18 cellular contexts compared by ENCODE assay signal in the genomic region with DNA sequence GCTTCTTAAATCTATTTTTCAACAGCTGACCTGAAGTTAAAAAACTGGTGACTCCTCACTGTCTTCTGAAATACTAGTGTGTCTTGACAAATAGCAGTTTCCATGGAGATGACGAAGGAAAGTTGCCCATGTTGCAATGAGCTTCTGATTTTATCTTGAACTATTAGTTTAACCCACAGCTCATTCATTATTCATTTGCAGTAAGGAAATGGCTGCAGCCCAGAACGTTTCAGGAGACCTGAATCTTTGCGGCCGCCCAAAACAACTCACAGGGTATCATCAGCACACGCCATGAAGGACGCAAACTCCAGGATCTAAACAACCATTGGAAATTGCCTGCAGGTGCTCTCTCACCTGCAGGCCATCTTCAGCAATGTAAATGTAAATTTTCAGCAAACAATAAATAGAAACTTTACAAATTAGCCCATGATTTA.
DNase-seq lines count a peak whose midpoint lies in the region; ATAC-seq and TF ChIP-seq lines count a peak whose summit lies in the region.
"Had no signal": no experiment of that assay in that cellular context is flagged by ENCODE, and none has a peak within 500 bp of the region (broad histone marks: within the 10 kb centered on the region; RNA-seq: fewer than 3 reads in every experiment).

No MANE protein-coding gene starts in this region.

- DNase-seq in MCF 10A (ENCODE audit: unreplicated experiment) (peak; percentile 86), breast epithelium (ENCODE audit: low spot score in 2 of 2) (no peak), WTC11 (ENCODE audit: low spot score) (no peak), fibroblast of pulmonary artery (ENCODE audit: low read depth) (peak; percentile 93), type B pancreatic cell (ENCODE audit: extremely low spot score, unreplicated experiment) (no peak), anterior cingulate cortex (lab: John Stamatoyannopoulos, UW) (no peak), NCI-H1092 treated with DMSO at 0.1 percent for 48 hours (lab: John Stamatoyannopoulos, UW) (no peak)
- DNase-seq in activated CD4-positive, CD25-positive, alpha-beta regulatory T cell treated with anti-CD3 and anti-CD28 coated beads, Interleukin-2, amount 50 U/mL, for 72 hours, result no peak
- DNase-seq: activated gamma-delta T cell; effector CD4-positive, alpha-beta T cell; foreskin melanocyte; NCI-H1105 treated with DMSO at 0.1 percent for 48 hours; NCI-H524; nephron progenitor cell; stimulated activated naive CD8-positive, alpha-beta T cell treated with anti-CD3 and anti-CD28 coated beads, Interleukin-15, Interleukin-2, amounts not matched to agents 100 U/mL and 50 U/mL, for 24 hours; WERI-Rb-1 had no signal

- no peaks in the 10 kb centered on the region for H3K4me1 ChIP-seq in breast epithelium

- H3K27ac Mint-ChIP-seq in MCF 10A (ENCODE audit: low read depth, unreplicated experiment) (peak overlapping the region; percentile 95), WTC11 (peak overlapping the region; percentile 93), type B pancreatic cell (peak overlapping the region; percentile 4)
- H3K27ac Mint-ChIP-seq: IgD-negative memory B cell, nephron progenitor cell had no signal

- no peaks in the 10 kb centered on the region for H3K9me3 ChIP-seq in breast epithelium
- H3K9me3 ChIP-seq: vagina had no signal

- CTCF ChIA-PET in MCF 10A (lab: Yijun Ruan, JAX) (interaction anchor here (0.8 to 2.0 kb wide), 5 partner anchors 9 to 294 kb away, joined by 3 to 8 read pairs (median 5); no protein-coding TSS in a partner anchor), WTC11 (lab: Charles Lee) (interaction anchor here (1.0 to 1.1 kb wide), 2 partner anchors 284 to 294 kb away, joined by 3 to 4 read pairs; no protein-coding TSS in a partner anchor)

- H3K27me3 ChIP-seq in breast epithelium, result no peaks in the 10 kb centered on the region
- H3K27me3 ChIP-seq: vagina had no signal

- H3K4me3 ChIP-seq in breast epithelium (no peak overlapping the region), fibroblast of pulmonary artery (replicated peaks; ENCODE audit: low read depth, low read length) (no peak overlapping the region)
- H3K4me3 ChIP-seq: vagina had no signal

- peak overlapping the region in 1 of 2 donors; percentile 61 for H3K27ac ChIP-seq in breast epithelium
- H3K27ac ChIP-seq: vagina, WERI-Rb-1 had no signal

- POLR2A ChIA-PET in MCF 10A (lab: Yijun Ruan, JAX), result interaction anchor here (0.7 to 1.6 kb wide), 12 partner anchors 9 to 356 kb away, joined by 3 to 30 read pairs (median 4); no protein-coding TSS in a partner anchor
- POLR2A ChIA-PET in WTC11 (lab: Charles Lee), result no interaction called here

- H3K27me3 Mint-ChIP-seq in MCF 10A (ENCODE audit: insufficient read depth, unreplicated experiment), result no peaks in the 10 kb centered on the region
- no peaks in the 10 kb centered on the region for H3K27me3 Mint-ChIP-seq in WTC11 (ENCODE audit: low read depth)
- peaks cover 17% of the 10 kb centered on the region for H3K27me3 Mint-ChIP-seq in type B pancreatic cell

- H3K4me1 Mint-ChIP-seq in MCF 10A (ENCODE audit: insufficient read depth, unreplicated experiment) (peaks cover 28% of the 10 kb centered on the region), WTC11 (peaks cover 78% of the 10 kb centered on the region), type B pancreatic cell (ENCODE audit: unreplicated experiment) (peaks cover 28% of the 10 kb centered on the region)
- H3K4me1 Mint-ChIP-seq: IgD-negative memory B cell had no signal

- ATAC-seq in WTC11, result peak; percentile 14; the same call in 1 of the 2 replicates
- ATAC-seq: stimulated activated naive CD8-positive, alpha-beta T cell treated with anti-CD3 and anti-CD28 coated beads, Interleukin-15, Interleukin-2, amounts not matched to agents 100 U/mL and 50 U/mL, for 24 hours had no signal

- H3K4me3 Mint-ChIP-seq in MCF 10A (ENCODE audit: unreplicated experiment), result peak overlapping the region; percentile 65
- peak overlapping the region; percentile 48 for H3K4me3 Mint-ChIP-seq in WTC11
- H3K4me3 Mint-ChIP-seq in type B pancreatic cell, result peak overlapping the region; percentile 14
- H3K4me3 Mint-ChIP-seq: IgD-negative memory B cell, nephron progenitor cell had no signal

- H3K36me3 Mint-ChIP-seq in MCF 10A (ENCODE audit: insufficient read depth, unreplicated experiment) (no peaks in the 10 kb centered on the region), WTC11 (no peaks in the 10 kb centered on the region), type B pancreatic cell (peaks cover 4% of the 10 kb centered on the region)
- H3K36me3 Mint-ChIP-seq: IgD-negative memory B cell had no signal

- TF ChIP-seq CTCF in MCF 10A (IDR thresholded peaks at IDR 0.05; ENCODE audit: unreplicated experiment) (no peak), breast epithelium (IDR thresholded peaks at IDR 0.05) (no peak), WTC11 (IDR thresholded peaks at IDR 0.05) (no peak), fibroblast of pulmonary artery (IDR thresholded peaks at IDR 0.05; ENCODE audit: low read length, missing control alignments) (no peak), type B pancreatic cell (conservative IDR thresholded peaks at IDR 0.05) (no peak)

- intact Hi-C loops in MCF 10A (cut with micrococcal nuclease) (no loop called here), breast epithelium (cut with DNase I; ENCODE audit: low total_unique reads) (no loop called here)

- no peaks in the 10 kb centered on the region for H3K36me3 ChIP-seq in breast epithelium
- H3K36me3 ChIP-seq: vagina, WERI-Rb-1 had no signal

- H3K9me3 Mint-ChIP-seq in MCF 10A (ENCODE audit: unreplicated experiment) (no peaks in the 10 kb centered on the region), WTC11 (peaks cover 5% of the 10 kb centered on the region; the same call in 1 of the 2 replicates), type B pancreatic cell (peaks cover 10% of the 10 kb centered on the region)
- H3K9me3 Mint-ChIP-seq: IgD-negative memory B cell had no signal

- TF ChIP-seq POLR2A in breast epithelium (IDR thresholded peaks at IDR 0.05), result no peak

- BruUV-seq in MCF 10A (replicated peaks; lab: Mats Ljungman, UMichigan), result no TSS peak

TF ChIP-seq in WTC11, 78 proteins besides CTCF, POLR2A, EP300 and RAD21:
- TF ChIP-seq, protein P1, sequence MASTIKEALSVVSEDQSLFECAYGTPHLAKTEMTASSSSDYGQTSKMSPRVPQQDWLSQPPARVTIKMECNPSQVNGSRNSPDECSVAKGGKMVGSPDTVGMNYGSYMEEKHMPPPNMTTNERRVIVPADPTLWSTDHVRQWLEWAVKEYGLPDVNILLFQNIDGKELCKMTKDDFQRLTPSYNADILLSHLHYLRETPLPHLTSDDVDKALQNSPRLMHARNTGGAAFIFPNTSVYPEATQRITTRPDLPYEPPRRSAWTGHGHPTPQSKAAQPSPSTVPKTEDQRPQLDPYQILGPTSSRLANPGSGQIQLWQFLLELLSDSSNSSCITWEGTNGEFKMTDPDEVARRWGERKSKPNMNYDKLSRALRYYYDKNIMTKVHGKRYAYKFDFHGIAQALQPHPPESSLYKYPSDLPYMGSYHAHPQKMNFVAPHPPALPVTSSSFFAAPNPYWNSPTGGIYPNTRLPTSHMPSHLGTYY (CRISPR knock-in tag; IDR thresholded peaks at IDR 0.05), result no peak
- TF ChIP-seq, protein P2, sequence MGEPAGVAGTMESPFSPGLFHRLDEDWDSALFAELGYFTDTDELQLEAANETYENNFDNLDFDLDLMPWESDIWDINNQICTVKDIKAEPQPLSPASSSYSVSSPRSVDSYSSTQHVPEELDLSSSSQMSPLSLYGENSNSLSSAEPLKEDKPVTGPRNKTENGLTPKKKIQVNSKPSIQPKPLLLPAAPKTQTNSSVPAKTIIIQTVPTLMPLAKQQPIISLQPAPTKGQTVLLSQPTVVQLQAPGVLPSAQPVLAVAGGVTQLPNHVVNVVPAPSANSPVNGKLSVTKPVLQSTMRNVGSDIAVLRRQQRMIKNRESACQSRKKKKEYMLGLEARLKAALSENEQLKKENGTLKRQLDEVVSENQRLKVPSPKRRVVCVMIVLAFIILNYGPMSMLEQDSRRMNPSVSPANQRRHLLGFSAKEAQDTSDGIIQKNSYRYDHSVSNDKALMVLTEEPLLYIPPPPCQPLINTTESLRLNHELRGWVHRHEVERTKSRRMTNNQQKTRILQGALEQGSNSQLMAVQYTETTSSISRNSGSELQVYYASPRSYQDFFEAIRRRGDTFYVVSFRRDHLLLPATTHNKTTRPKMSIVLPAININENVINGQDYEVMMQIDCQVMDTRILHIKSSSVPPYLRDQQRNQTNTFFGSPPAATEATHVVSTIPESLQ (CRISPR knock-in tag; IDR thresholded peaks at IDR 0.05), result no peak
- TF ChIP-seq, protein P3, sequence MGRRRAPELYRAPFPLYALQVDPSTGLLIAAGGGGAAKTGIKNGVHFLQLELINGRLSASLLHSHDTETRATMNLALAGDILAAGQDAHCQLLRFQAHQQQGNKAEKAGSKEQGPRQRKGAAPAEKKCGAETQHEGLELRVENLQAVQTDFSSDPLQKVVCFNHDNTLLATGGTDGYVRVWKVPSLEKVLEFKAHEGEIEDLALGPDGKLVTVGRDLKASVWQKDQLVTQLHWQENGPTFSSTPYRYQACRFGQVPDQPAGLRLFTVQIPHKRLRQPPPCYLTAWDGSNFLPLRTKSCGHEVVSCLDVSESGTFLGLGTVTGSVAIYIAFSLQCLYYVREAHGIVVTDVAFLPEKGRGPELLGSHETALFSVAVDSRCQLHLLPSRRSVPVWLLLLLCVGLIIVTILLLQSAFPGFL (CRISPR knock-in tag; IDR thresholded peaks at IDR 0.05; ENCODE audit: borderline replicate concordance), result no peak
- TF ChIP-seq NR1H2 (CRISPR knock-in tag; IDR thresholded peaks at IDR 0.05) (no peak), EMX1 (CRISPR knock-in tag; IDR thresholded peaks at IDR 0.05) (no peak), JAZF1 (CRISPR knock-in tag; IDR thresholded peaks at IDR 0.05) (no peak), NR3C1 (CRISPR knock-in tag; conservative IDR thresholded peaks at IDR 0.05; ENCODE audit: low read depth) (no peak), PRRX2 (CRISPR knock-in tag; IDR thresholded peaks at IDR 0.05) (no peak), JUN (CRISPR knock-in tag; IDR thresholded peaks at IDR 0.05) (no peak), KAT7 (CRISPR knock-in tag; IDR thresholded peaks at IDR 0.05; ENCODE audit: borderline replicate concordance) (no peak), GTF2I (CRISPR knock-in tag; conservative IDR thresholded peaks at IDR 0.05) (no peak), CBFB (CRISPR knock-in tag; IDR thresholded peaks at IDR 0.05; ENCODE audit: low read depth) (no peak), ZNF423 (CRISPR knock-in tag; IDR thresholded peaks at IDR 0.05) (no peak)
- TF ChIP-seq, protein P4, sequence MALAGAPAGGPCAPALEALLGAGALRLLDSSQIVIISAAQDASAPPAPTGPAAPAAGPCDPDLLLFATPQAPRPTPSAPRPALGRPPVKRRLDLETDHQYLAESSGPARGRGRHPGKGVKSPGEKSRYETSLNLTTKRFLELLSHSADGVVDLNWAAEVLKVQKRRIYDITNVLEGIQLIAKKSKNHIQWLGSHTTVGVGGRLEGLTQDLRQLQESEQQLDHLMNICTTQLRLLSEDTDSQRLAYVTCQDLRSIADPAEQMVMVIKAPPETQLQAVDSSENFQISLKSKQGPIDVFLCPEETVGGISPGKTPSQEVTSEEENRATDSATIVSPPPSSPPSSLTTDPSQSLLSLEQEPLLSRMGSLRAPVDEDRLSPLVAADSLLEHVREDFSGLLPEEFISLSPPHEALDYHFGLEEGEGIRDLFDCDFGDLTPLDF (CRISPR knock-in tag; IDR thresholded peaks at IDR 0.05), result no peak

Comparison
In these comparisons a context has a peak if more than half of its experiments do, and no peak if none do; other contexts are left out.
1. DNase-seq: peak in MCF 10A (single experiment) and fibroblast of pulmonary artery (single experiment); none in breast epithelium (0 of 2), WTC11 (single experiment), type B pancreatic cell (single experiment), anterior cingulate cortex (0 of 58), NCI-H1092 treated with DMSO at 0.1 percent for 48 hours (single experiment) and activated CD4-positive, CD25-positive, alpha-beta regulatory T cell treated with anti-CD3 and anti-CD28 coated beads, Interleukin-2, amount 50 U/mL, for 72 hours (single experiment).
2. H3K27ac Mint-ChIP-seq: peak in every context shown above with its lines; median percentile 95 in MCF 10A; 93 in WTC11; 4 in type B pancreatic cell.
3. H3K4me3 Mint-ChIP-seq: peak in every context shown above with its lines; median percentile 65 in MCF 10A; 48 in WTC11; 14 in type B pancreatic cell.